1 cellular context compared by ENCODE assay signal in genomic region chr3:52397676-52398399, GRCh38.
A peak's percentile ranks its signal among the peaks of the same experiment; 100 is the strongest.
TF ChIP-seq lines count a peak whose summit lies in the region.

No MANE protein-coding gene starts in this region.

TF ChIP-seq in HepG2, 621 proteins besides CTCF, POLR2A, EP300 and RAD21:
- TF ChIP-seq ZBTB33 (CRISPR knock-in tag; IDR thresholded peaks at IDR 0.05) (peak; percentile 53; the same call in 1 of the 2 replicates), KLF9 (CRISPR knock-in tag; IDR thresholded peaks at IDR 0.05; ENCODE audit: low read depth) (no peak), ETS1 (CRISPR knock-in tag; IDR thresholded peaks at IDR 0.05) (no peak), POLR2AphosphoS5 (IDR thresholded peaks at IDR 0.05; ENCODE audit: low read depth, low read length) (no peak), PITX1 (CRISPR knock-in tag; IDR thresholded peaks at IDR 0.05) (no peak), NFAT5 (CRISPR knock-in tag; IDR thresholded peaks at IDR 0.05) (no peak), HMGA1 (CRISPR knock-in tag; conservative IDR thresholded peaks at IDR 0.05) (no peak), IRF9 (CRISPR knock-in tag; IDR thresholded peaks at IDR 0.05; ENCODE audit: borderline replicate concordance) (no peak)
